In genomic region chr7:131945313-131945831, GRCh38 we compare ENCODE assay signal across 8 cellular contexts.
A peak's percentile ranks its signal among the peaks of the same experiment; 100 is the strongest.
DNase-seq lines count a peak whose midpoint lies in the region; ATAC-seq and TF ChIP-seq lines count a peak whose summit lies in the region.

No MANE protein-coding gene starts in this region.

- TF ChIP-seq CTCF in Calu3 (IDR thresholded peaks at IDR 0.05; ENCODE audit: unreplicated experiment), result peak; percentile 85
- peak; percentile 76 for TF ChIP-seq CTCF in WTC11 (IDR thresholded peaks at IDR 0.05)
- peak; percentile 93 for TF ChIP-seq CTCF in foreskin keratinocyte (conservative IDR thresholded peaks at IDR 0.05)
- peak; percentile 99 for TF ChIP-seq CTCF in osteocyte (IDR thresholded peaks at IDR 0.05)

- POLR2A ChIA-PET in WTC11 (lab: Charles Lee), result interaction anchor here (0.6 to 0.9 kb wide), 3 partner anchors 255 to 340 kb away, joined by 3 read pairs; no protein-coding TSS in a partner anchor

- no peak for TF ChIP-seq POLR2A in GM18505 (IDR thresholded peaks at IDR 0.05; ENCODE audit: borderline replicate concordance, extremely low read depth, insufficient read depth, insufficient read length)

- H3K9me3 Mint-ChIP-seq in Calu3 (ENCODE audit: low read depth, unreplicated experiment), result no peaks in the 10 kb centered on the region
- peaks cover 12% of the 10 kb centered on the region for H3K9me3 Mint-ChIP-seq in WTC11
- H3K9me3 Mint-ChIP-seq in osteocyte (ENCODE audit: unreplicated experiment), result peaks cover 7% of the 10 kb centered on the region

- H3K27ac Mint-ChIP-seq in Calu3 (ENCODE audit: unreplicated experiment), result no peak overlapping the region
- no peak overlapping the region for H3K27ac Mint-ChIP-seq in WTC11
- no peak overlapping the region for H3K27ac Mint-ChIP-seq in osteocyte (ENCODE audit: unreplicated experiment)

- BruUV-seq in Calu3 (replicated peaks; lab: Mats Ljungman, UMichigan), result no TSS peak

- DNase-seq in Calu3 (peak; percentile 66), NCI-H1048 (lab: John Stamatoyannopoulos, UW) (peak; percentile 18), WTC11 (ENCODE audit: low spot score) (peak; percentile 86), foreskin keratinocyte (no peak), osteocyte (ENCODE audit: extremely low spot score, unreplicated experiment) (peak; percentile 88), OCI-M2 (lab: John Stamatoyannopoulos, UW; ENCODE audit: unreplicated experiment) (no peak)

- peaks cover 7% of the 10 kb centered on the region for H3K4me1 Mint-ChIP-seq in Calu3 (ENCODE audit: low read depth, unreplicated experiment)
- H3K4me1 Mint-ChIP-seq in WTC11, result peaks cover 6% of the 10 kb centered on the region; the same call in 1 of the 2 replicates
- H3K4me1 Mint-ChIP-seq in osteocyte (ENCODE audit: unreplicated experiment), result peaks cover 13% of the 10 kb centered on the region

- H3K36me3 Mint-ChIP-seq in Calu3 (ENCODE audit: insufficient read depth, unreplicated experiment) (no peaks in the 10 kb centered on the region), WTC11 (no peaks in the 10 kb centered on the region), osteocyte (ENCODE audit: unreplicated experiment) (no peaks in the 10 kb centered on the region)

- intact Hi-C loops in Calu3 (cut with micrococcal nuclease; ENCODE audit: unreplicated experiment), result loop anchor here (1.0 to 5.0 kb wide), 3 partner anchors 104 to 635 kb away; no protein-coding TSS in a partner anchor

- no peak overlapping the region for H3K4me3 Mint-ChIP-seq in Calu3 (ENCODE audit: low read depth, unreplicated experiment)
- H3K4me3 Mint-ChIP-seq in WTC11, result no peak overlapping the region; the same call in 1 of the 2 replicates
- peak overlapping the region; percentile 61 for H3K4me3 Mint-ChIP-seq in osteocyte (ENCODE audit: unreplicated experiment)

- ATAC-seq in GM19397 (IDR thresholded peaks at IDR 0.05; ENCODE audit: unreplicated experiment), result peak; percentile 71
- ATAC-seq in WTC11, result peak; percentile 93
- peak; percentile 74 for ATAC-seq in foreskin keratinocyte
- no peak for ATAC-seq in GM18505 (IDR thresholded peaks at IDR 0.05; ENCODE audit: unreplicated experiment)

- no peak overlapping the region for H3K27ac ChIP-seq in foreskin keratinocyte

- no peaks in the 10 kb centered on the region for H3K4me1 ChIP-seq in foreskin keratinocyte

- H3K27me3 Mint-ChIP-seq in Calu3 (ENCODE audit: unreplicated experiment) (peaks cover 81% of the 10 kb centered on the region), WTC11 (ENCODE audit: low read depth) (peaks cover 32% of the 10 kb centered on the region), osteocyte (ENCODE audit: unreplicated experiment) (peaks cover 5% of the 10 kb centered on the region)

- CTCF ChIA-PET in Calu3 (lab: Charles Lee) (interaction anchor here (0.7 to 1.3 kb wide), 6 partner anchors 86 to 635 kb away, joined by 3 to 8 read pairs (median 4); no protein-coding TSS in a partner anchor), WTC11 (lab: Charles Lee) (interaction anchor here (0.5 to 2.2 kb wide), 61 partner anchors 10 to 1175 kb away, joined by 3 to 64 read pairs (median 4); no protein-coding TSS in a partner anchor)

- peaks cover 61% of the 10 kb centered on the region for H3K27me3 ChIP-seq in foreskin keratinocyte

TF ChIP-seq in WTC11, 78 proteins besides CTCF, POLR2A, EP300 and RAD21:
- TF ChIP-seq ZMAT4 (CRISPR knock-in tag; IDR thresholded peaks at IDR 0.05) (no peak), ZNF219 (CRISPR knock-in tag; IDR thresholded peaks at IDR 0.05; ENCODE audit: borderline replicate concordance) (no peak), HMGXB4 (CRISPR knock-in tag; IDR thresholded peaks at IDR 0.05) (peak; percentile 78; the same call in 1 of the 2 replicates), ZNF423 (CRISPR knock-in tag; IDR thresholded peaks at IDR 0.05) (peak; percentile 76), CREM (CRISPR knock-in tag; IDR thresholded peaks at IDR 0.05) (0 out of 2 replicates have a peak, but pooled peaks have one; percentile 16), ZNF121 (CRISPR knock-in tag; IDR thresholded peaks at IDR 0.05) (no peak)

Comparison
In these comparisons a context has a peak if more than half of its experiments do, and no peak if none do; other contexts are left out.
1. DNase-seq: peak in Calu3 (single experiment), NCI-H1048 (single experiment), WTC11 (single experiment) and osteocyte (single experiment); none in foreskin keratinocyte (0 of 2) and OCI-M2 (single experiment).
2. Peak in every context shown above with its lines, with median percentiles within 50 percentile points of each other: CTCF ChIP-seq.